34 cellular contexts compared by ENCODE assay signal in the genomic region with DNA sequence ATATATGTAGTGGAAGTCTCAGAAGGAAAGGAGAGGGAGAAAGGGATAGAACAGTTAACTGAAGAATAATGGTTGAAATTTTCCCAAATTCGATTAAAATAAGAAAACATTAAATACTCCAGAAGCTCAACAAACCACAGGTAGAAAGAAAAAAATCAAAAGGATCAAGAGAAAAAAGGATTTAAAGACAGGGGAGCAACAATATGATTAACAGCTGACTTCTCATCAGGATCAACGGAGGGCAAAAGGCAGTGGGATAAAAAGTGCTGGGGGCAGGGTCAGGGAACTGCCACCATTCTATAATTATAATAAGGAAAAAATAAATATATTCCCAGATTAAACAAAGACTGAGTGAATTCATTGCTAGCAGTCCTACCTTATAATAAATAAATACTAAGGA.
"Had no signal": no experiment of that assay in that cellular context is flagged by ENCODE, and none has a peak within 500 bp of the region (broad histone marks: within the 10 kb centered on the region; RNA-seq: fewer than 3 reads in every experiment).

No MANE protein-coding gene starts in this region.

- H3K36me3 ChIP-seq: MG63 had no signal

- H3K27me3 ChIP-seq: MG63 had no signal

- DNase-seq: Karpas-422, Kasumi-1, MG63, MM.1S, MV-4-11, NCI-H1048, NCI-H1092, NCI-H1092 treated with DMSO at 0.1 percent for 48 hours, NCI-H1105, NCI-H1105 treated with DMSO at 0.1 percent for 48 hours, NCI-H1417, NCI-H1417 treated with DMSO at 0.1 percent for 48 hours, NCI-H1436, NCI-H1436 treated with DMSO at 0.1 percent for 48 hours, NCI-H146, NCI-H1694, NCI-H1694 treated with DMSO at 0.1 percent for 48 hours, NCI-H187, NCI-H187 treated with DMSO at 0.1 percent for 48 hours, NCI-H1930, NCI-H2029, NCI-H2029 treated with DMSO at 0.1 percent for 48 hours, NCI-H2081, NCI-H2081 treated with DMSO at 0.1 percent for 48 hours, NCI-H2107, NCI-H2171, NCI-H2171 treated with DMSO at 0.1 percent for 48 hours, NCI-H2227 treated with DMSO at 0.1 percent for 48 hours, NCI-H226, NCI-H345, NCI-H446, NCI-H446 treated with DMSO at 0.1 percent for 48 hours, NCI-H510A, NCI-H510A treated with DMSO at 0.1 percent for 48 hours had no signal

- H3K4me3 ChIP-seq: MG63 had no signal
